ENCODE assay signal across 11 cellular contexts in the genomic region with DNA sequence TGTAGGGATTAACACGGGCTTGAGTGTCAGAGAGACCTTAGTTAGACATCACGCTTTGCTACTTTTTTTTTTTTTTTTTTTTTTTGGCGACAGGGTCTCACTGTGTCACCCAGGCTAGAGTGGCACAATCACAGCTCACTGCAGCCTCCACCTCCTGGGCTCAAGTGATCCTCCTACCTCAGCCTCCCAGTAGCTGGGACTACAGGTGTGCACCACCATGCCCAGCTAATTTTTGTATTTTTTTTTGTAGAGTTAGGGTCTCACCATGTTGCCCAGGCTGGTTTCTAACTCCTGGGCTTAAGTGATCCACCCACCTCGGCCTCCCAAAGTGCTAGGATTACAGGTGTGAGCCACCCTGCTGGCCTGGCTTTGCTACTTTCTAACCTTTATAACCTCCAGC. TPM values are rescaled to one million over a fixed set of nuclear protein-coding genes. Genes with fewer than 3 reads are reported as not detected.
DNase-seq lines count a peak whose midpoint lies in the region; ATAC-seq, FAIRE-seq and TF ChIP-seq lines count a peak whose summit lies in the region.
"Not testable (repeated sequence)": the region's sequence is repeated elsewhere in the genome, so short reads cannot be mapped to it uniquely, and the experiment has no call there.
"Had no signal": no experiment of that assay in that cellular context is flagged by ENCODE, and none has a peak within 500 bp of the region (broad histone marks: within the 10 kb centered on the region; RNA-seq: fewer than 3 reads in every experiment).

No MANE protein-coding gene starts in this region.

- not testable (repeated sequence) for H3K27me3 ChIP-seq in DOHH2 (ENCODE audit: control insufficient read depth, low read length); PC-3 (ENCODE audit: low read length); endothelial cell of umbilical vein (ENCODE audit: control insufficient read depth in 2 of 2, insufficient read depth in 2 of 2, low read length in 2 of 2); naive thymus-derived CD4-positive, alpha-beta T cell (ENCODE audit: control insufficient read depth in 2 of 2, insufficient read depth in 2 of 2, low read length in 2 of 2); tibial artery

- BruUV-seq in PC-3 (replicated peaks; lab: Mats Ljungman, UMichigan); endothelial cell of umbilical vein (replicated peaks; lab: Mats Ljungman, UMichigan): not testable (repeated sequence)

- peaks cover 19% of the 10 kb centered on the region for H3K36me3 Mint-ChIP-seq in activated T-helper 1 cell treated with anti-CD3 and anti-CD28 coated beads, Interleukin-12 subunit alpha, Interleukin-12 subunit beta, Interleukin-2, Interleukin-4 antibody, amounts not matched to agents 30 ng/mL and 10 ng/mL and 1 ng/mL, durations not matched to agents 14 hours and 24 hours and 36 hours (ENCODE audit: low read depth)
- not testable (repeated sequence) for H3K36me3 Mint-ChIP-seq in naive thymus-derived CD4-positive, alpha-beta T cell

- dilution Hi-C loops in endothelial cell of umbilical vein (cut with MboI; ENCODE audit: extremely low pct_ligation_motif_present, low sequenced_read_pairs) = not testable (repeated sequence)

- H3K4me3 ChIP-seq in DOHH2 (ENCODE audit: low read length) (peak overlapping the region; percentile 99), PC-3 (ENCODE audit: low read length) (peak overlapping the region; percentile 84), endothelial cell of umbilical vein (replicated peaks in 1 of 3; ENCODE audit: insufficient read depth in 1 of 3, low read depth in 1 of 3, low read length in 3 of 3) (peak overlapping the region in 1 of 3 experiments; percentile 85), tibial artery (peak overlapping the region; percentile 69 to 81)
- H3K4me3 ChIP-seq in naive thymus-derived CD4-positive, alpha-beta T cell (ENCODE audit: low read length) = peak overlapping the region; percentile 80

- not testable (repeated sequence) for H3F3A ChIP-seq in DOHH2 (ENCODE audit: control insufficient read depth, insufficient read depth); PC-3 (ENCODE audit: low read length, unreplicated experiment)

- intact Hi-C loops in PC-3 (cut with micrococcal nuclease); activated T-helper 1 cell treated with anti-CD3 and anti-CD28 coated beads, Interleukin-12 subunit alpha, Interleukin-12 subunit beta, Interleukin-2, Interleukin-4 antibody, amounts not matched to agents 30 ng/mL and 10 ng/mL and 1 ng/mL, durations not matched to agents 14 hours and 24 hours and 36 hours (cut with micrococcal nuclease); endothelial cell of umbilical vein (cut with micrococcal nuclease); naive thymus-derived CD4-positive, alpha-beta T cell (cut with micrococcal nuclease); tibial artery (cut with DNase I; ENCODE audit: low total_unique reads): not testable (repeated sequence)

- not testable (repeated sequence) for H3K27me3 Mint-ChIP-seq in activated T-helper 1 cell treated with anti-CD3 and anti-CD28 coated beads, Interleukin-12 subunit alpha, Interleukin-12 subunit beta, Interleukin-2, Interleukin-4 antibody, amounts not matched to agents 30 ng/mL and 10 ng/mL and 1 ng/mL, durations not matched to agents 14 hours and 24 hours and 36 hours (ENCODE audit: insufficient read depth); naive thymus-derived CD4-positive, alpha-beta T cell

- TF ChIP-seq CTCF in DOHH2 (IDR thresholded peaks at IDR 0.05; ENCODE audit: low read depth, low read length, poor library complexity, severe bottlenecking); PC-3 (conservative IDR thresholded peaks at IDR 0.05; ENCODE audit: low read depth, low read length); endothelial cell of umbilical vein (IDR thresholded peaks at IDR 0.05; ENCODE audit: extremely low read depth in 1 of 2, insufficient read depth in 1 of 2, low read depth in 1 of 2, low read length in 2 of 2); tibial artery (IDR thresholded peaks at IDR 0.05): not testable (repeated sequence)

- H3K4me2 ChIP-seq in DOHH2 (ENCODE audit: low read length) (peak overlapping the region; percentile 97), PC-3 (ENCODE audit: low read length) (peak overlapping the region; percentile 93), endothelial cell of umbilical vein (ENCODE audit: insufficient read depth, low read length) (peak overlapping the region; percentile 94)

- H2AFZ ChIP-seq in PC-3 (ENCODE audit: low read length); endothelial cell of umbilical vein (ENCODE audit: low read depth, low read length): not testable (repeated sequence)

- H3K9me1 ChIP-seq in endothelial cell of umbilical vein (replicated peaks; ENCODE audit: control insufficient read depth, extremely low read depth, insufficient read depth, low read length) = not testable (repeated sequence)

- not testable (repeated sequence) for H3K9me3 Mint-ChIP-seq in activated T-helper 1 cell treated with anti-CD3 and anti-CD28 coated beads, Interleukin-12 subunit alpha, Interleukin-12 subunit beta, Interleukin-2, Interleukin-4 antibody, amounts not matched to agents 30 ng/mL and 10 ng/mL and 1 ng/mL, durations not matched to agents 14 hours and 24 hours and 36 hours; naive thymus-derived CD4-positive, alpha-beta T cell

- not testable (repeated sequence) for H3K27ac ChIP-seq in DOHH2 (ENCODE audit: low read depth, low read length); PC-3 (ENCODE audit: low read length); endothelial cell of umbilical vein (ENCODE audit: insufficient read depth, low read depth, low read length); naive thymus-derived CD4-positive, alpha-beta T cell (ENCODE audit: low read depth, low read length); tibial artery

- not testable (repeated sequence) for H3K9ac ChIP-seq in PC-3 (ENCODE audit: low read length); endothelial cell of umbilical vein (replicated peaks; ENCODE audit: extremely low read depth, insufficient read depth, low read length)

- H3K4me1 ChIP-seq in DOHH2 (ENCODE audit: control insufficient read depth, low read length) (peaks cover 43% of the 10 kb centered on the region), endothelial cell of umbilical vein (ENCODE audit: control insufficient read depth, extremely low read depth, insufficient read depth, low read length) (peaks cover 21% of the 10 kb centered on the region), tibial artery (peaks cover 0 to 27% (median 26%) of the 10 kb centered on the region in 4 donors)
- not testable (repeated sequence) for H3K4me1 ChIP-seq in PC-3 (ENCODE audit: insufficient read depth, low read length)
- H3K4me1 ChIP-seq in naive thymus-derived CD4-positive, alpha-beta T cell (ENCODE audit: control insufficient read depth in 2 of 2, insufficient read depth in 2 of 2, low read length in 2 of 2) = peaks cover 14 to 22% of the 10 kb centered on the region in 2 donors

- peaks cover 28% of the 10 kb centered on the region for H3K79me2 ChIP-seq in DOHH2 (ENCODE audit: control insufficient read depth, low read length)
- H3K79me2 ChIP-seq in PC-3 (ENCODE audit: low read length) = peaks cover 20% of the 10 kb centered on the region
- not testable (repeated sequence) for H3K79me2 ChIP-seq in endothelial cell of umbilical vein (ENCODE audit: control insufficient read depth, insufficient read depth, low read length)

- H3K4me1 Mint-ChIP-seq in activated T-helper 1 cell treated with anti-CD3 and anti-CD28 coated beads, Interleukin-12 subunit alpha, Interleukin-12 subunit beta, Interleukin-2, Interleukin-4 antibody, amounts not matched to agents 30 ng/mL and 10 ng/mL and 1 ng/mL, durations not matched to agents 14 hours and 24 hours and 36 hours (ENCODE audit: low read depth) = peaks cover 50% of the 10 kb centered on the region
- H3K4me1 Mint-ChIP-seq in naive thymus-derived CD4-positive, alpha-beta T cell = peaks cover 31 to 44% (median 39%) of the 10 kb centered on the region in 7 donors

- H3K36me3 ChIP-seq in DOHH2 (ENCODE audit: control insufficient read depth, low read length) (peaks cover 31% of the 10 kb centered on the region), endothelial cell of umbilical vein (ENCODE audit: control insufficient read depth in 2 of 2, extremely low read depth in 1 of 2, insufficient read depth in 2 of 2, low read length in 2 of 2) (peaks cover 0 to 19% of the 10 kb centered on the region in 2 experiments), tibial artery (peaks cover 0 to 17% (median 17%) of the 10 kb centered on the region in 3 donors)
- not testable (repeated sequence) for H3K36me3 ChIP-seq in PC-3 (ENCODE audit: low read depth, low read length)
- H3K36me3 ChIP-seq in naive thymus-derived CD4-positive, alpha-beta T cell (ENCODE audit: control insufficient read depth in 2 of 3, insufficient read depth in 3 of 3, low read length in 3 of 3) = peaks cover 0 to 18% (median 0%) of the 10 kb centered on the region in 3 experiments

- not testable (repeated sequence) for FAIRE-seq in endothelial cell of umbilical vein (lab: Jason Lieb, UNC)

- peak overlapping the region; percentile 89 for H3K4me3 Mint-ChIP-seq in activated T-helper 1 cell treated with anti-CD3 and anti-CD28 coated beads, Interleukin-12 subunit alpha, Interleukin-12 subunit beta, Interleukin-2, Interleukin-4 antibody, amounts not matched to agents 30 ng/mL and 10 ng/mL and 1 ng/mL, durations not matched to agents 14 hours and 24 hours and 36 hours
- H3K4me3 Mint-ChIP-seq in naive thymus-derived CD4-positive, alpha-beta T cell = peak overlapping the region; percentile 19 to 92 (median 87)

- POLR2A ChIA-PET in PC-3 (lab: Charles Lee; ENCODE audit: unreplicated experiment) = interaction anchor here (0.6 kb wide), 1 partner anchor 351 kb away, joined by 4 read pairs; the partner anchor contains the start of gene PHKG2
- POLR2A ChIA-PET in endothelial cell of umbilical vein (lab: Charles Lee) = interaction anchor here (0.5 to 2.4 kb wide), 3 partner anchors 26 to 276 kb away, joined by 3 to 7 read pairs (median 4); partner anchors contain the start of gene TBC1D10B
- POLR2A ChIA-PET in naive thymus-derived CD4-positive, alpha-beta T cell (lab: Charles Lee) = interaction anchor here (0.9 to 14.0 kb wide), 7 partner anchors 11 to 212 kb away, joined by 3 to 254 read pairs (median 15); partner anchors contain the start of genes MYL11, SEPTIN1, TBC1D10B and ZNF771

- not testable (repeated sequence) for H3K9me2 ChIP-seq in DOHH2 (replicated peaks; ENCODE audit: control insufficient read depth, low read length); PC-3 (replicated peaks; ENCODE audit: low read length)

- not testable (repeated sequence) for ATAC-seq in PC-3; naive thymus-derived CD4-positive, alpha-beta T cell

- H3K9me3 ChIP-seq in DOHH2 (ENCODE audit: control insufficient read depth, insufficient read depth, low read length); PC-3 (ENCODE audit: low read length); endothelial cell of umbilical vein (replicated peaks; ENCODE audit: control insufficient read depth, insufficient read depth, low read length); naive thymus-derived CD4-positive, alpha-beta T cell (ENCODE audit: control insufficient read depth in 2 of 3, low read length in 3 of 3); tibial artery: not testable (repeated sequence)

- peak overlapping the region; percentile 34 for H3K27ac Mint-ChIP-seq in activated T-helper 1 cell treated with anti-CD3 and anti-CD28 coated beads, Interleukin-12 subunit alpha, Interleukin-12 subunit beta, Interleukin-2, Interleukin-4 antibody, amounts not matched to agents 30 ng/mL and 10 ng/mL and 1 ng/mL, durations not matched to agents 14 hours and 24 hours and 36 hours
- H3K27ac Mint-ChIP-seq in naive thymus-derived CD4-positive, alpha-beta T cell = peak overlapping the region in 7 of 9 donors; percentile 28 to 82 (median 67)

- CTCF ChIA-PET in PC-3 (lab: Charles Lee) (interaction anchor here (0.8 kb wide), 1 partner anchor 13 kb away, joined by 4 read pairs; no protein-coding TSS in a partner anchor), endothelial cell of umbilical vein (lab: Charles Lee) (interaction anchor here (0.6 to 3.3 kb wide), 5 partner anchors 12 to 237 kb away, joined by 3 to 62 read pairs (median 5); partner anchors contain the start of genes DCTPP1 and ZNF771)
- CTCF ChIA-PET in naive thymus-derived CD4-positive, alpha-beta T cell (lab: Charles Lee) = interaction anchor here (0.9 to 1.3 kb wide), 3 partner anchors 12 to 21 kb away, joined by 3 to 5 read pairs (median 4); no protein-coding TSS in a partner anchor

- H4K20me1 ChIP-seq in DOHH2 (ENCODE audit: control insufficient read depth, insufficient read depth, low read depth, low read length); PC-3 (ENCODE audit: low read length); endothelial cell of umbilical vein (replicated peaks; ENCODE audit: control insufficient read depth, extremely low read depth, insufficient read depth, low read length): not testable (repeated sequence)

- not testable (repeated sequence) for DNase-seq in PC-3; activated T-helper 1 cell treated with anti-CD3 and anti-CD28 coated beads, Interleukin-12 subunit alpha, Interleukin-12 subunit beta, Interleukin-2, Interleukin-4 antibody, amounts not matched to agents 30 ng/mL and 10 ng/mL and 1 ng/mL, durations not matched to agents 14 hours and 24 hours and 36 hours (ENCODE audit: low spot score); endothelial cell of umbilical vein (ENCODE audit: low read depth, low spot score); naive thymus-derived CD4-positive, alpha-beta T cell; tibial artery

- TF ChIP-seq POLR2A in endothelial cell of umbilical vein (IDR thresholded peaks at IDR 0.05; ENCODE audit: low read depth, low read length) = not testable (repeated sequence)

RNA-seq across cellular contexts. Expression of gene ZNF48, which starts 1.4 kb away (rescaled TPM):
- total RNA-seq in PC-3 (2014; rRNA removed) (8.9 and 14.2 TPM in 2 replicates), endothelial cell of umbilical vein (15.1 and 15.3 TPM in 2 replicates)
- total RNA-seq in activated T-helper 1 cell treated with anti-CD3 and anti-CD28 coated beads, Interleukin-12 subunit alpha, Interleukin-12 subunit beta, Interleukin-2, Interleukin-4 antibody, amounts not matched to agents 30 ng/mL and 10 ng/mL and 1 ng/mL, durations not matched to agents 14 hours and 24 hours and 36 hours = 20.2 and 21.4 TPM in 2 replicates
- 16.1 TPM in 2 replicates for polyA plus RNA-seq in endothelial cell of umbilical vein
- polyA plus RNA-seq in endothelial cell of umbilical vein (2011; cell fraction: cytosol; rRNA removed) = 9.7 and 11.3 TPM in 2 replicates
- polyA plus RNA-seq in endothelial cell of umbilical vein (2011; cell fraction: nucleus; rRNA removed) = 11.7 and 11.8 TPM in 2 replicates
- polyA plus RNA-seq in endothelial cell of umbilical vein (2012) = 9.6 and 13.4 TPM in 2 replicates
- polyA minus RNA-seq in endothelial cell of umbilical vein = 12.2 and 17.4 TPM in 2 replicates
- polyA minus RNA-seq in endothelial cell of umbilical vein (2011; cell fraction: cytosol; rRNA and poly(A)+ RNA removed) = 6.8 TPM
- 6.3 and 11.1 TPM in 2 replicates for polyA minus RNA-seq in endothelial cell of umbilical vein (2011; cell fraction: nucleus; rRNA and poly(A)+ RNA removed)
- total RNA-seq in naive thymus-derived CD4-positive, alpha-beta T cell = 10 to 100 TPM in 3 of 5 experiments, 1 to 10 TPM in 2; 6.0 to 16.0 (median 15.6) TPM
- 10 to 100 TPM in 1 of 2 donors, 1 to 10 TPM in 1; 6.0 to 10.9 TPM for polyA plus RNA-seq in naive thymus-derived CD4-positive, alpha-beta T cell

RNA-seq across cellular contexts. Expression of gene ZNF771, which starts 10.8 kb away (rescaled TPM):
- total RNA-seq in PC-3 (2014; rRNA removed) (3.6 and 4.3 TPM in 2 replicates), endothelial cell of umbilical vein (10.3 and 11.7 TPM in 2 replicates)
- total RNA-seq in activated T-helper 1 cell treated with anti-CD3 and anti-CD28 coated beads, Interleukin-12 subunit alpha, Interleukin-12 subunit beta, Interleukin-2, Interleukin-4 antibody, amounts not matched to agents 30 ng/mL and 10 ng/mL and 1 ng/mL, durations not matched to agents 14 hours and 24 hours and 36 hours = 8.1 and 8.9 TPM in 2 replicates
- 16.8 and 28.8 TPM in 2 replicates for polyA plus RNA-seq in endothelial cell of umbilical vein
- 7.2 and 10.9 TPM in 2 replicates for polyA plus RNA-seq in endothelial cell of umbilical vein (2011; cell fraction: cytosol; rRNA removed)
- polyA plus RNA-seq in endothelial cell of umbilical vein (2011; cell fraction: nucleus; rRNA removed) = 7.1 and 7.6 TPM in 2 replicates
- 4.7 and 6.1 TPM in 2 replicates for polyA plus RNA-seq in endothelial cell of umbilical vein (2012)
- polyA minus RNA-seq in endothelial cell of umbilical vein = 5.5 and 8.9 TPM in 2 replicates
- 3.2 TPM for polyA minus RNA-seq in endothelial cell of umbilical vein (2011; cell fraction: cytosol; rRNA and poly(A)+ RNA removed)
- 4.7 and 5.0 TPM in 2 replicates for polyA minus RNA-seq in endothelial cell of umbilical vein (2011; cell fraction: nucleus; rRNA and poly(A)+ RNA removed)
- 1 to 10 TPM; 1.2 to 9.0 (median 4.5) TPM for total RNA-seq in naive thymus-derived CD4-positive, alpha-beta T cell
- 1 to 10 TPM; 3.1 to 9.4 TPM for polyA plus RNA-seq in naive thymus-derived CD4-positive, alpha-beta T cell

RNA-seq across cellular contexts. Expression of gene SEPTIN1, which starts 14.3 kb away (rescaled TPM):
- total RNA-seq in PC-3 (2014; rRNA removed) (0.55 TPM in 1 of 2 replicates, not detected in the other), endothelial cell of umbilical vein (0.75 and 1.2 TPM in 2 replicates)
- 195 and 200 TPM in 2 replicates for total RNA-seq in activated T-helper 1 cell treated with anti-CD3 and anti-CD28 coated beads, Interleukin-12 subunit alpha, Interleukin-12 subunit beta, Interleukin-2, Interleukin-4 antibody, amounts not matched to agents 30 ng/mL and 10 ng/mL and 1 ng/mL, durations not matched to agents 14 hours and 24 hours and 36 hours
- 0.06 and 0.07 TPM in 2 replicates for polyA plus RNA-seq in endothelial cell of umbilical vein
- polyA plus RNA-seq in endothelial cell of umbilical vein (2011; cell fraction: cytosol; rRNA removed) = 0.08 and 0.12 TPM in 2 replicates
- polyA plus RNA-seq in endothelial cell of umbilical vein (2011; cell fraction: nucleus; rRNA removed) = 0.24 and 0.64 TPM in 2 replicates
- 0.50 and 0.55 TPM in 2 replicates for polyA plus RNA-seq in endothelial cell of umbilical vein (2012)
- 0.19 and 0.39 TPM in 2 replicates for polyA minus RNA-seq in endothelial cell of umbilical vein
- not detected for polyA minus RNA-seq in endothelial cell of umbilical vein (2011; cell fraction: cytosol; rRNA and poly(A)+ RNA removed)
- 0.77 TPM in 1 of 2 replicates, not detected in the other for polyA minus RNA-seq in endothelial cell of umbilical vein (2011; cell fraction: nucleus; rRNA and poly(A)+ RNA removed)
- 100 to 1,000 TPM; 176 to 355 (median 183) TPM for total RNA-seq in naive thymus-derived CD4-positive, alpha-beta T cell
- 100 to 1,000 TPM; 221 to 257 TPM for polyA plus RNA-seq in naive thymus-derived CD4-positive, alpha-beta T cell
- total RNA-seq: ascending aorta, frontal cortex had no signal

RNA-seq across cellular contexts. Expression of gene MYL11, which starts 22.0 kb away (rescaled TPM):
- not detected in 2 replicates for total RNA-seq in PC-3 (2014; rRNA removed)
- total RNA-seq in activated T-helper 1 cell treated with anti-CD3 and anti-CD28 coated beads, Interleukin-12 subunit alpha, Interleukin-12 subunit beta, Interleukin-2, Interleukin-4 antibody, amounts not matched to agents 30 ng/mL and 10 ng/mL and 1 ng/mL, durations not matched to agents 14 hours and 24 hours and 36 hours = 2.0 and 2.7 TPM in 2 replicates
- 1.3 TPM in 1 of 2 replicates, not detected in the other for total RNA-seq in endothelial cell of umbilical vein
- not detected in 2 replicates for polyA plus RNA-seq in endothelial cell of umbilical vein
- not detected in 2 replicates for polyA plus RNA-seq in endothelial cell of umbilical vein (2011; cell fraction: cytosol; rRNA removed)
- polyA plus RNA-seq in endothelial cell of umbilical vein (2011; cell fraction: nucleus; rRNA removed) = not detected in 2 replicates
- not detected in 2 replicates for polyA plus RNA-seq in endothelial cell of umbilical vein (2012)
- polyA minus RNA-seq in endothelial cell of umbilical vein = not detected in 2 replicates
- polyA minus RNA-seq in endothelial cell of umbilical vein (2011; cell fraction: cytosol; rRNA and poly(A)+ RNA removed) = not detected
- not detected in 2 replicates for polyA minus RNA-seq in endothelial cell of umbilical vein (2011; cell fraction: nucleus; rRNA and poly(A)+ RNA removed)
- 1 to 10 TPM in 2 of 5 experiments, under 1 TPM in 1, not detected in 2; 0.87 to 2.0 (median 1.6) TPM for total RNA-seq in naive thymus-derived CD4-positive, alpha-beta T cell
- polyA plus RNA-seq in naive thymus-derived CD4-positive, alpha-beta T cell = not detected
- total RNA-seq: ascending aorta, frontal cortex, HT1080, kidney, stomach had no signal

RNA-seq across cellular contexts. Expression of gene TBC1D10B, which starts 26.3 kb away (rescaled TPM):
- total RNA-seq in PC-3 (2014; rRNA removed) (36.0 and 52.4 TPM in 2 replicates), endothelial cell of umbilical vein (57.4 and 63.0 TPM in 2 replicates)
- 68.9 and 73.6 TPM in 2 replicates for total RNA-seq in activated T-helper 1 cell treated with anti-CD3 and anti-CD28 coated beads, Interleukin-12 subunit alpha, Interleukin-12 subunit beta, Interleukin-2, Interleukin-4 antibody, amounts not matched to agents 30 ng/mL and 10 ng/mL and 1 ng/mL, durations not matched to agents 14 hours and 24 hours and 36 hours
- polyA plus RNA-seq in endothelial cell of umbilical vein = 37.0 and 37.1 TPM in 2 replicates
- 20.6 and 29.2 TPM in 2 replicates for polyA plus RNA-seq in endothelial cell of umbilical vein (2011; cell fraction: cytosol; rRNA removed)
- polyA plus RNA-seq in endothelial cell of umbilical vein (2011; cell fraction: nucleus; rRNA removed) = 37.8 and 42.1 TPM in 2 replicates
- polyA plus RNA-seq in endothelial cell of umbilical vein (2012) = 34.0 and 36.5 TPM in 2 replicates
- polyA minus RNA-seq in endothelial cell of umbilical vein = 29.9 and 35.0 TPM in 2 replicates
- polyA minus RNA-seq in endothelial cell of umbilical vein (2011; cell fraction: cytosol; rRNA and poly(A)+ RNA removed) = 23.9 TPM
- 17.0 and 20.7 TPM in 2 replicates for polyA minus RNA-seq in endothelial cell of umbilical vein (2011; cell fraction: nucleus; rRNA and poly(A)+ RNA removed)
- 10 to 100 TPM; 23.2 to 70.0 (median 45.2) TPM for total RNA-seq in naive thymus-derived CD4-positive, alpha-beta T cell
- polyA plus RNA-seq in naive thymus-derived CD4-positive, alpha-beta T cell = 10 to 100 TPM in 1 of 2 donors, 1 to 10 TPM in 1; 7.6 to 13.6 TPM

Comparison
In these comparisons a context has a peak if more than half of its experiments do, and no peak if none do; other contexts are left out.
1. RNA of gene SEPTIN1, which starts 14.3 kb away (total RNA-seq): 195 to 200 TPM in activated T-helper 1 cell treated with anti-CD3 and anti-CD28 coated beads, Interleukin-12 subunit alpha, Interleukin-12 subunit beta, Interleukin-2, Interleukin-4 antibody, amounts not matched to agents 30 ng/mL and 10 ng/mL and 1 ng/mL, durations not matched to agents 14 hours and 24 hours and 36 hours and 176 to 355 TPM in naive thymus-derived CD4-positive, alpha-beta T cell; 0.75 to 1.2 TPM in endothelial cell of umbilical vein and 0.55 TPM in PC-3; every median in the first group is over 10 times any median in the second.
2. Peak in every context shown above with its lines, with median percentiles within 50 percentile points of each other: H3K4me2 ChIP-seq.